ENCODE assay signal across 19 cellular contexts in the genomic region with DNA sequence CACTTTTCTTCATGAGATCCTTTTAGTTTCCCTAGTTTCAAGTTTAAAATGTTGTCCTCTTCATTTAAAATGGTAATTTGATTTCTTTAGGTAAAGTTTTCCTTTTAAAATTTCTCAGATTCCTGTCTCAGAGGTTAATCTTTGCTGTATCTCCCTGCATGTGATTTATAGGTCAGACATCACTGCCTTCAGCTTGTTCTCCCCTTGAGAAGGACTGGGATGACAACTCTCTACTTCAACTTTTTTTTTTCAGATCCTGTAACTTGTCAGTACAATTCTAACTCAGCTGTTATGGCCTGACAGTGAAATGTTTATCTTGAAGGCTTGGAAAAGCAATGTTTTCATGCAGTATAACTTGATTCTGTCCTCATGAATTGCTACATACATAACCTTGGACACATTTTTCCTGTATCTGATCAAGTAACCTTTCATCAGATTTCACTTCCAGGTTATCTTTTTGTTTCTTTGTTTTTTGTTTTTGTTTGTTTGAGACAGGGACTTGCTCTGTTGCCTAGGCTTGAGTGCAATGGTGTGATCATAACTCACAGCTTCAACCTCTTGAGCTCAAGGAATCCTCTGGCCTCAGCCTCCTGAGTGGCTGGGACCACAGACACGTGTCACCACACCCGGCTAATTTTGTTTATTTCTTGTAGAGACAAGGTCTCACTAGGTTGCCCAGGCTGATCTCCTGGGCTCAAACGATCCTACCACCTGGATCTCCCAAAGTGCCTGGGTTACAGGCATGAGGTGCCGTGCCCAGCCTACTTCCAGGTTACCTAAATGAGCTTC.
"Had no signal": no experiment of that assay in that cellular context is flagged by ENCODE, and none has a peak within 500 bp of the region (broad histone marks: within the 10 kb centered on the region; RNA-seq: fewer than 3 reads in every experiment).

No MANE protein-coding gene starts in this region.

- DNase-seq: activated CD4-positive, alpha-beta memory T cell treated with anti-CD3 and anti-CD28 coated beads for 36 hours; activated CD4-positive, alpha-beta T cell treated with anti-CD3 and anti-CD28 coated beads, Interleukin-2, amount 10 ng/mL, durations not matched to agents 7 days and 5 days; activated CD4-positive, CD25-positive, alpha-beta regulatory T cell; activated CD8-positive, alpha-beta memory T cell treated with anti-CD3 and anti-CD28 coated beads for 24 hours; activated gamma-delta T cell; activated naive CD4-positive, alpha-beta T cell treated with anti-CD3 and anti-CD28 coated beads for 36 hours; activated T-cell treated with anti-CD3 and anti-CD28 coated beads, Interleukin-2, amount 50 U/mL, for 48 hours; amygdala; Kasumi-1; KBM-7; NCI-H1694 treated with DMSO at 0.1 percent for 48 hours; NCI-H2081; NCI-H510A treated with DMSO at 0.1 percent for 48 hours; SHP77 treated with DMSO at 0.1 percent for 48 hours; T-helper 1 cell had no signal

- FAIRE-seq: astrocyte, RCC 7860 had no signal

- ATAC-seq: activated T-helper 17 cell treated with anti-CD3 and anti-CD28 coated beads, Interleukin-2, amount 50 U/mL, for 72 hours had no signal

- H3K27ac ChIP-seq: VCaP had no signal
